20 cellular contexts compared by ENCODE assay signal in genomic region chr14:34363733-34364134, GRCh38.
DNase-seq lines count a peak whose midpoint lies in the region; ATAC-seq lines count a peak whose summit lies in the region.
"Had no signal": no experiment of that assay in that cellular context is flagged by ENCODE, and none has a peak within 500 bp of the region (broad histone marks: within the 10 kb centered on the region; RNA-seq: fewer than 3 reads in every experiment).

No MANE protein-coding gene starts in this region.

- H3K9me3 ChIP-seq in naive thymus-derived CD4-positive, alpha-beta T cell (ENCODE audit: control insufficient read depth in 2 of 3, low read length in 3 of 3): no peaks in the 10 kb centered on the region
- H3K9me3 ChIP-seq: spleen, stomach had no signal

- no peaks in the 10 kb centered on the region for H3K36me3 ChIP-seq in naive thymus-derived CD4-positive, alpha-beta T cell (ENCODE audit: control insufficient read depth in 2 of 3, insufficient read depth in 3 of 3, low read length in 3 of 3)
- H3K36me3 ChIP-seq: spleen, stomach had no signal

- no peaks in the 10 kb centered on the region for H3K36me3 Mint-ChIP-seq in naive thymus-derived CD4-positive, alpha-beta T cell
- H3K36me3 Mint-ChIP-seq: activated naive CD4-positive, alpha-beta T cell treated with anti-CD3 and anti-CD28 coated beads, Interleukin-2, amount 50 U/mL, for 24 hours had no signal

- no peak overlapping the region for H3K4me3 Mint-ChIP-seq in naive thymus-derived CD4-positive, alpha-beta T cell
- H3K4me3 Mint-ChIP-seq: activated B cell treated with CpG ODN at 0.5 μM for 24 hours; activated naive CD4-positive, alpha-beta T cell treated with anti-CD3 and anti-CD28 coated beads, Interleukin-2, amount 50 U/mL, for 24 hours; CD4-positive, alpha-beta T cell had no signal

- DNase-seq in NOMO-1 treated with dmso at 0.1 percent for 144 hours (lab: John Stamatoyannopoulos, UW; ENCODE audit: unreplicated experiment): peak; percentile 59
- DNase-seq in NOMO-1 treated with DMSO at 0.1 percent for 48 hours (lab: John Stamatoyannopoulos, UW; ENCODE audit: unreplicated experiment): no peak
- DNase-seq in RPMI7951 (ENCODE audit: low read depth): peak; percentile 9
- DNase-seq in naive thymus-derived CD4-positive, alpha-beta T cell: no peak
- DNase-seq in SIG-M5 treated with dmso at 0.1 percent for 504 hours (lab: John Stamatoyannopoulos, UW; ENCODE audit: unreplicated experiment): no peak
- DNase-seq in NCI-H1417 treated with DMSO at 0.1 percent for 48 hours (lab: John Stamatoyannopoulos, UW): no peak
- DNase-seq: 8988T; activated B cell treated with CpG ODN at 0.5 μM for 24 hours; CD4-positive, alpha-beta T cell; EL; glutamatergic neuron; KG1; kidney; NCI-H1694; posterior cingulate gyrus; spleen; stomach had no signal

- H3K9me3 Mint-ChIP-seq in naive thymus-derived CD4-positive, alpha-beta T cell: peaks cover 0 to 4% (median 0%) of the 10 kb centered on the region in 11 donors
- H3K9me3 Mint-ChIP-seq: activated B cell treated with CpG ODN at 0.5 μM for 24 hours; activated naive CD4-positive, alpha-beta T cell treated with anti-CD3 and anti-CD28 coated beads, Interleukin-2, amount 50 U/mL, for 24 hours; CD4-positive, alpha-beta T cell had no signal

- peak; percentile 50 for ATAC-seq in esophagus mucosa
- ATAC-seq in naive thymus-derived CD4-positive, alpha-beta T cell: peak; percentile 16
- ATAC-seq in HG02938 (IDR thresholded peaks at IDR 0.05; ENCODE audit: unreplicated experiment): no peak

- H3K4me3 ChIP-seq in naive thymus-derived CD4-positive, alpha-beta T cell (ENCODE audit: low read length): no peak overlapping the region
- H3K4me3 ChIP-seq: spleen, stomach had no signal

- H3K27ac Mint-ChIP-seq in naive thymus-derived CD4-positive, alpha-beta T cell: no peak overlapping the region
- H3K27ac Mint-ChIP-seq: activated B cell treated with CpG ODN at 0.5 μM for 24 hours; activated naive CD4-positive, alpha-beta T cell treated with anti-CD3 and anti-CD28 coated beads, Interleukin-2, amount 50 U/mL, for 24 hours; CD4-positive, alpha-beta T cell had no signal

- POLR2A ChIA-PET in naive thymus-derived CD4-positive, alpha-beta T cell (lab: Charles Lee): no interaction called here

- no peaks in the 10 kb centered on the region for H3K27me3 ChIP-seq in naive thymus-derived CD4-positive, alpha-beta T cell (ENCODE audit: control insufficient read depth in 2 of 2, insufficient read depth in 2 of 2, low read length in 2 of 2)
- H3K27me3 ChIP-seq: stomach had no signal

- CTCF ChIA-PET in naive thymus-derived CD4-positive, alpha-beta T cell (lab: Charles Lee): no interaction called here

- no peaks in the 10 kb centered on the region for H3K4me1 ChIP-seq in naive thymus-derived CD4-positive, alpha-beta T cell (ENCODE audit: control insufficient read depth in 2 of 2, insufficient read depth in 2 of 2, low read length in 2 of 2)

- peaks cover 14 to 32% (median 30%) of the 10 kb centered on the region in 5 donors for H3K27me3 Mint-ChIP-seq in naive thymus-derived CD4-positive, alpha-beta T cell

- intact Hi-C loops in naive thymus-derived CD4-positive, alpha-beta T cell (cut with micrococcal nuclease): no loop called here

- no peak overlapping the region for H3K27ac ChIP-seq in naive thymus-derived CD4-positive, alpha-beta T cell (ENCODE audit: low read depth, low read length)
- H3K27ac ChIP-seq: spleen, stomach had no signal

- peaks cover 0 to 13% (median 0%) of the 10 kb centered on the region in 7 donors for H3K4me1 Mint-ChIP-seq in naive thymus-derived CD4-positive, alpha-beta T cell
- H3K4me1 Mint-ChIP-seq: activated B cell treated with CpG ODN at 0.5 μM for 24 hours; activated naive CD4-positive, alpha-beta T cell treated with anti-CD3 and anti-CD28 coated beads, Interleukin-2, amount 50 U/mL, for 24 hours had no signal

Comparison
In these comparisons a context has a peak if more than half of its experiments do, and no peak if none do; other contexts are left out.
1. DNase-seq: peak in NOMO-1 treated with dmso at 0.1 percent for 144 hours (single experiment) and RPMI7951 (single experiment); none in NOMO-1 treated with DMSO at 0.1 percent for 48 hours (single experiment), naive thymus-derived CD4-positive, alpha-beta T cell (0 of 9), SIG-M5 treated with dmso at 0.1 percent for 504 hours (single experiment) and NCI-H1417 treated with DMSO at 0.1 percent for 48 hours (single experiment).